ENCODE assay signal across 10 cellular contexts in the genomic region with DNA sequence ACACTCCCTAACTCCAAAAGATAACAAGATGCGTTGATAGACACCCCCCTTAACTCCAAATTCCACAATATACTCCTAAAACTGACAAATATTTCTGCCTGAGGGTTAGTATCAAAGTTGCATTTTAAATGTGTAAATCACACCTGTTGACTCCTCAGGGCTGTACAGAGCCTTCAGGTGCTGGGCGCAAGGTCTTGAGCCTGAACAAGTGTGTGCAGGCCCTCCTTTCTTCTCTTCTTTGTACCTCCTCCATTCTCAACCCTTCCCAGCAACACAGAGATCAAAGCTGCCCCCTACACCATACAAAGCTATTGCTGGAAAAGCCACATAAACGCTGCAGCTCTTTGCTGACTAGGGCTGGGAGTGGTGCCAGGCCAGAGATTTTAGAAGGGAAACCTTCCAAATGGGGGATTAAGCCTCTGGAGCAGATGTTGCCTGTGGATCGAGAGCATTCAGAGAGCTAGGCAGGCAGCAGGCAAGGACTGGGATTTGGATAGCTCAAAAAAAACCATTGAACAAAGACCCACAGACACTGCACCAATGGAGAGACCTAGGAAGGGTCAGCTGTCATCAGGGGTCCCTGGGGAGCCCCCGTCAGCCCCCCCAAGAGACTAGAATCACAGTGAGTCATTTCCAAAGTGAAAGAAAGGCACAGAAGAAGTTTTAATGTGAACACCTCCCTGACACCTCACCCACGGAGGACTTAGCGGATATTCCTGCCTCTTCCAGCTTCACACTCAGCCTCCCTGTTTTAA. TPM values are rescaled to one million over a fixed set of nuclear protein-coding genes. Genes with fewer than 3 reads are reported as not detected.
DNase-seq lines count a peak whose midpoint lies in the region; ATAC-seq and TF ChIP-seq lines count a peak whose summit lies in the region.
"Had no signal": no experiment of that assay in that cellular context is flagged by ENCODE, and none has a peak within 500 bp of the region (broad histone marks: within the 10 kb centered on the region; RNA-seq: fewer than 3 reads in every experiment).

No MANE protein-coding gene starts in this region.

- peaks cover 12% of the 10 kb centered on the region for H3K4me1 Mint-ChIP-seq in HFFc6 (ENCODE audit: low read depth)
- H3K4me1 Mint-ChIP-seq: endodermal cell; naive thymus-derived CD4-positive, alpha-beta T cell had no signal

- peak overlapping the region; percentile 47; the same call in 1 of the 2 replicates for H3K4me3 Mint-ChIP-seq in HFFc6
- H3K4me3 Mint-ChIP-seq: endodermal cell; naive thymus-derived CD4-positive, alpha-beta T cell had no signal

- no peaks in the 10 kb centered on the region for H3K36me3 Mint-ChIP-seq in HFFc6 (ENCODE audit: low read depth)
- no peaks in the 10 kb centered on the region for H3K36me3 Mint-ChIP-seq in activated naive CD4-positive, alpha-beta T cell treated with anti-CD3 and anti-CD28 coated beads, Interleukin-2, amount 50 U/mL, for 72 hours
- H3K36me3 Mint-ChIP-seq: naive thymus-derived CD4-positive, alpha-beta T cell had no signal

- DNase-seq in HFFc6 (peak; percentile 9), amniotic stem cell (lab: John Stamatoyannopoulos, UW) (peak; percentile 22), right cardiac atrium (peak; percentile 61 to 79 (median 79)), testis (peak; percentile 54), SKM-1 treated with dmso at 0.1 percent for 144 hours (lab: John Stamatoyannopoulos, UW; ENCODE audit: unreplicated experiment) (no peak)
- DNase-seq in activated naive CD4-positive, alpha-beta T cell treated with anti-CD3 and anti-CD28 coated beads, Interleukin-2, amount 50 U/mL, for 72 hours (ENCODE audit: low spot score in 2 of 2), result no peak
- DNase-seq in stimulated activated naive CD4-positive, alpha-beta T cell (lab: John Stamatoyannopoulos, UW), result no peak
- DNase-seq: endodermal cell; naive thymus-derived CD4-positive, alpha-beta T cell had no signal

- no peaks in the 10 kb centered on the region for H3K36me3 ChIP-seq in testis (ENCODE audit: low read depth, missing control alignments)

- no peak overlapping the region; the same call in 1 of the 2 replicates for H3K27ac Mint-ChIP-seq in HFFc6
- no peak overlapping the region for H3K27ac Mint-ChIP-seq in activated naive CD4-positive, alpha-beta T cell treated with anti-CD3 and anti-CD28 coated beads, Interleukin-2, amount 50 U/mL, for 72 hours
- H3K27ac Mint-ChIP-seq: endodermal cell; naive thymus-derived CD4-positive, alpha-beta T cell had no signal

- H3K27me3 Mint-ChIP-seq in HFFc6 (ENCODE audit: insufficient read depth), result peaks cover 14% of the 10 kb centered on the region

- ATAC-seq in right cardiac atrium (peak; percentile 75 to 77), HG03439 (IDR thresholded peaks at IDR 0.05; ENCODE audit: unreplicated experiment) (no peak)
- ATAC-seq in activated naive CD4-positive, alpha-beta T cell treated with anti-CD3 and anti-CD28 coated beads, Interleukin-2, amount 50 U/mL, for 72 hours, result no peak
- ATAC-seq: naive thymus-derived CD4-positive, alpha-beta T cell had no signal

- H3K27ac ChIP-seq in right cardiac atrium (ENCODE audit: low read length) (no peak overlapping the region), testis (no peak overlapping the region)

- no peak for TF ChIP-seq CTCF in HFFc6 (IDR thresholded peaks at IDR 0.05)
- TF ChIP-seq CTCF in testis (IDR thresholded peaks at IDR 0.05), result no peak

- H3K4me1 ChIP-seq in right cardiac atrium (ENCODE audit: control insufficient read depth, insufficient read depth, low read length), result no peaks in the 10 kb centered on the region
- H3K4me1 ChIP-seq in testis, result no peaks in the 10 kb centered on the region

- H3K27me3 ChIP-seq in right cardiac atrium (ENCODE audit: control insufficient read depth, insufficient read depth), result no peaks in the 10 kb centered on the region
- H3K27me3 ChIP-seq in testis, result no peaks in the 10 kb centered on the region

- H3K9me3 ChIP-seq in right cardiac atrium (ENCODE audit: control insufficient read depth, low read length) (no peaks in the 10 kb centered on the region), testis (no peaks in the 10 kb centered on the region)

- intact Hi-C loops in right cardiac atrium (cut with DNase I) (no loop called here), testis (cut with DNase I; ENCODE audit: low total_unique reads) (no loop called here)

- H3K4me3 ChIP-seq in right cardiac atrium (ENCODE audit: low read length) (no peak overlapping the region), testis (no peak overlapping the region)

- H3K9me3 Mint-ChIP-seq in HFFc6, result no peaks in the 10 kb centered on the region
- H3K9me3 Mint-ChIP-seq in activated naive CD4-positive, alpha-beta T cell treated with anti-CD3 and anti-CD28 coated beads, Interleukin-2, amount 50 U/mL, for 72 hours, result no peaks in the 10 kb centered on the region
- H3K9me3 Mint-ChIP-seq: endodermal cell; naive thymus-derived CD4-positive, alpha-beta T cell had no signal

- no peak for TF ChIP-seq POLR2A in testis (IDR thresholded peaks at IDR 0.05)

- 45% methylated on average over 7 of the region's 7 CpGs for WGBS in right cardiac atrium
- 50 to 61% methylated on average over 7 of the region's 7 CpGs for WGBS in testis, 2 donors

RNA-seq across cellular contexts. Expression of gene SUSD6, which starts 18.3 kb away (rescaled TPM):
- 10 to 100 TPM; 15.8 to 21.8 (median 17.9) TPM for total RNA-seq in HFFc6 (2021; fragmentation: NEBNext Ultra II Directional; extraction: Animal tissue kit (Norgen Biotek cat#: 25700))
- total RNA-seq in right cardiac atrium (10 to 100 TPM; 16.5 to 25.9 (median 22.1) TPM), testis (10 to 100 TPM; 38.7 to 39.5 TPM)
- polyA plus RNA-seq in right cardiac atrium (9.1 TPM), testis (ENCODE audit: insufficient read depth, low read depth, low replicate concordance) (27.7 TPM)
- 10 to 100 TPM; 54.1 to 98.6 TPM for total RNA-seq in activated naive CD4-positive, alpha-beta T cell treated with anti-CD3 and anti-CD28 coated beads, Interleukin-2, amount 50 U/mL, for 72 hours

RNA-seq across cellular contexts. Expression of gene CCDC177, which starts 18.4 kb away (rescaled TPM):
- total RNA-seq in HFFc6 (2021; fragmentation: NEBNext Ultra II Directional; extraction: Animal tissue kit (Norgen Biotek cat#: 25700)), result not detected
- total RNA-seq in right cardiac atrium (not detected), testis (1 to 10 TPM; 1.7 to 1.9 TPM)
- polyA plus RNA-seq in right cardiac atrium (not detected), testis (ENCODE audit: insufficient read depth, low read depth, low replicate concordance) (0.63 TPM)
- not detected for total RNA-seq in activated naive CD4-positive, alpha-beta T cell treated with anti-CD3 and anti-CD28 coated beads, Interleukin-2, amount 50 U/mL, for 72 hours
- total RNA-seq: naive thymus-derived CD4-positive, alpha-beta T cell had no signal
- polyA plus RNA-seq: naive thymus-derived CD4-positive, alpha-beta T cell had no signal

Comparison
In these comparisons a context has a peak if more than half of its experiments do, and no peak if none do; other contexts are left out.
1. DNase-seq: peak in HFFc6 (single experiment), amniotic stem cell (single experiment), right cardiac atrium (3 of 3) and testis (single experiment); none in SKM-1 treated with dmso at 0.1 percent for 144 hours (single experiment), activated naive CD4-positive, alpha-beta T cell treated with anti-CD3 and anti-CD28 coated beads, Interleukin-2, amount 50 U/mL, for 72 hours (0 of 2) and stimulated activated naive CD4-positive, alpha-beta T cell (0 of 6).
2. ATAC-seq: peak in right cardiac atrium (2 of 2); none in activated naive CD4-positive, alpha-beta T cell treated with anti-CD3 and anti-CD28 coated beads, Interleukin-2, amount 50 U/mL, for 72 hours (0 of 2) and HG03439 (single experiment).